In genomic region chr22:18060646-18061620, GRCh38 we compare ENCODE assay signal across 10 cellular contexts. TPM values are rescaled to one million over a fixed set of nuclear protein-coding genes. Genes with fewer than 3 reads are reported as not detected.
DNase-seq lines count a peak whose midpoint lies in the region; ATAC-seq, FAIRE-seq and TF ChIP-seq lines count a peak whose summit lies in the region.
"Had no signal": no experiment of that assay in that cellular context is flagged by ENCODE, and none has a peak within 500 bp of the region (broad histone marks: within the 10 kb centered on the region; RNA-seq: fewer than 3 reads in every experiment).

No MANE protein-coding gene starts in this region.

- 17 to 34% methylated on average over 10 to 13 of the region's 13 CpGs for WGBS in body of pancreas, 2 donors
- 14% methylated on average over 13 of the region's 13 CpGs for WGBS in HepG2 (ENCODE audit: low lambda C conversion rate)
- WGBS in thyroid gland, 2 donors, result 72 to 84% methylated on average over 13 of the region's 13 CpGs

- TF ChIP-seq POLR2A in body of pancreas (IDR thresholded peaks at IDR 0.05) (peak in 1 of 3 donors; percentile 29), HepG2 (IDR thresholded peaks at IDR 0.05; ENCODE audit: insufficient read depth in 1 of 2, low read depth in 2 of 2, low read length in 2 of 2) (peak; percentile 36 to 43; a peak in 2 of 4 replicates), thyroid gland (IDR thresholded peaks at IDR 0.05) (no peak)

- H3K4me3 ChIP-seq in body of pancreas, result no peak overlapping the region
- H3K4me3 ChIP-seq in HepG2 (replicated peaks in 1 of 3; ENCODE audit: insufficient read depth in 1 of 3, low read depth in 2 of 3, low read length in 3 of 3), result peak overlapping the region; percentile 11 to 56 (median 31); a peak in 3 of 6 replicates
- no peak overlapping the region for H3K4me3 ChIP-seq in tibial artery
- no peak overlapping the region for H3K4me3 ChIP-seq in thyroid gland (replicated peaks in 1 of 3)

- CTCF ChIA-PET in HepG2 (lab: Yijun Ruan, JAX; ENCODE audit: low intra/inter-chr PET ratio, low total read pairs), result no interaction called here

- ATAC-seq in body of pancreas (peak; percentile 84), HepG2 (peak; percentile 84), HG02840 (IDR thresholded peaks at IDR 0.05; ENCODE audit: low FRiP score, unreplicated experiment) (no peak), HG02642 (IDR thresholded peaks at IDR 0.05; ENCODE audit: poor library complexity, unreplicated experiment) (no peak)

- TSS peak; percentile 97 for BruUV-seq in HepG2 (replicated peaks; lab: Mats Ljungman, UMichigan)

- intact Hi-C loops in body of pancreas (cut with DNase I), result no loop called here
- intact Hi-C loops in HepG2 (cut with micrococcal nuclease; ENCODE audit: unreplicated experiment), result no loop called here
- intact Hi-C loops in tibial artery (cut with DNase I; ENCODE audit: low total_unique reads), result no loop called here
- intact Hi-C loops in thyroid gland (cut with DNase I), result no loop called here

- POLR2A ChIA-PET in HepG2 (lab: Yijun Ruan, JAX), result interaction anchor here (0.8 to 4.0 kb wide), 15 partner anchors 8 to 273 kb away, joined by 3 to 57 read pairs (median 5); partner anchors contain the start of gene PEX26

- TF ChIP-seq EP300 in HepG2 (IDR thresholded peaks at IDR 0.05; ENCODE audit: low read depth in 2 of 2, low read length in 2 of 2) (no peak; a peak in 1 of 4 replicates), HepG2 (CRISPR knock-in tag; IDR thresholded peaks at IDR 0.05; ENCODE audit: borderline replicate concordance) (no peak)

- no peaks in the 10 kb centered on the region for H4K20me1 ChIP-seq in HepG2 (ENCODE audit: insufficient read depth, low read length)

- H2AFZ ChIP-seq in HepG2 (ENCODE audit: low read length), result no peak overlapping the region

- peak overlapping the region; percentile 33 to 88 (median 79) for H3K27ac ChIP-seq in body of pancreas
- H3K27ac ChIP-seq in HepG2 (ENCODE audit: extremely low read length, insufficient read depth, low read length), result peak overlapping the region; percentile 73
- peak overlapping the region; percentile 33 to 43 for H3K27ac ChIP-seq in tibial artery
- H3K27ac ChIP-seq in thyroid gland, result no peak overlapping the region

- no peak for TF ChIP-seq RAD21 in HepG2 (CRISPR knock-in tag; IDR thresholded peaks at IDR 0.05)

- H3K27me3 ChIP-seq in body of pancreas (no peaks in the 10 kb centered on the region), HepG2 (ENCODE audit: control insufficient read depth in 1 of 2, insufficient read depth in 2 of 2, low read length in 2 of 2) (no peaks in the 10 kb centered on the region), tibial artery (no peaks in the 10 kb centered on the region), thyroid gland (no peaks in the 10 kb centered on the region)

- DNase-seq in HPDE6-E6E7 (ENCODE audit: extremely low spot score) (peak; percentile 79), body of pancreas (peak in 2 of 4 donors; percentile 23 to 37), HepG2 (ENCODE audit: low spot score) (peak; percentile 88), tibial artery (no peak), thyroid gland (no peak), NCI-H128 (lab: John Stamatoyannopoulos, UW; ENCODE audit: unreplicated experiment) (no peak)
- DNase-seq: NCI-H1417 treated with DMSO at 0.1 percent for 48 hours, Right ventricle myocardium superior had no signal

- peak overlapping the region; percentile 76 for H3K4me2 ChIP-seq in HepG2 (ENCODE audit: low read depth, low read length)

- H3K9me3 ChIP-seq in body of pancreas, result no peaks in the 10 kb centered on the region
- no peaks in the 10 kb centered on the region for H3K9me3 ChIP-seq in HepG2 (ENCODE audit: low read length)
- H3K9me3 ChIP-seq in tibial artery, result no peaks in the 10 kb centered on the region
- no peaks in the 10 kb centered on the region for H3K9me3 ChIP-seq in thyroid gland

- no peaks in the 10 kb centered on the region for H3K79me2 ChIP-seq in HepG2 (ENCODE audit: insufficient read depth, low read length)

- TF ChIP-seq CTCF in body of pancreas (IDR thresholded peaks at IDR 0.05) (no peak), HepG2 (CRISPR knock-in tag; IDR thresholded peaks at IDR 0.05) (no peak), tibial artery (IDR thresholded peaks at IDR 0.05) (no peak), thyroid gland (IDR thresholded peaks at IDR 0.05) (no peak)

- H3K4me1 ChIP-seq in body of pancreas (peaks cover 56% of the 10 kb centered on the region), HepG2 (ENCODE audit: insufficient read depth, low read length) (peaks cover 74% of the 10 kb centered on the region), tibial artery (peaks cover 0 to 53% (median 30%) of the 10 kb centered on the region in 4 donors), thyroid gland (peaks cover 0 to 26% of the 10 kb centered on the region in 2 donors)

- peak; percentile 75 for FAIRE-seq in HepG2 (lab: Jason Lieb, UNC)

- H3K9ac ChIP-seq in HepG2 (ENCODE audit: insufficient read depth, low read depth, low read length), result peak overlapping the region; percentile 62; the same call in 1 of the 2 replicates

- in situ Hi-C loops in HepG2 (cut with HindIII; ENCODE audit: extremely low pct_ligation_motif_present, low pct_unique_long_range_greater_than_20kb), result no loop called here

- H3K36me3 ChIP-seq in body of pancreas (replicated peaks in 1 of 2; ENCODE audit: insufficient read depth in 1 of 2, low read depth in 2 of 2), result no peaks in the 10 kb centered on the region
- no peaks in the 10 kb centered on the region for H3K36me3 ChIP-seq in HepG2 (replicated peaks in 1 of 2; ENCODE audit: control insufficient read depth in 1 of 2, insufficient read depth in 2 of 2, low read length in 2 of 2)
- no peaks in the 10 kb centered on the region for H3K36me3 ChIP-seq in tibial artery
- no peaks in the 10 kb centered on the region for H3K36me3 ChIP-seq in thyroid gland

RNA-seq across cellular contexts. Expression of gene PEX26, which starts 16.9 kb away (rescaled TPM):
- total RNA-seq in body of pancreas, result 10 to 100 TPM; 11.9 to 57.0 TPM
- 25.1 and 30.6 TPM in 2 replicates for total RNA-seq in HepG2 (2016; rRNA removed; fragmentation: Illumina TruSeq; extraction: Trizol)
- 3.6 and 6.1 TPM in 2 replicates for total RNA-seq in HepG2 (2016; cell fraction: cytosol; rRNA removed; fragmentation: Illumina TruSeq; extraction: Trizol; ENCODE audit: low read depth)
- total RNA-seq in HepG2 (2016; cell fraction: insoluble cytoplasmic fraction; rRNA removed; fragmentation: Illumina TruSeq; extraction: Trizol), result 26.6 and 27.5 TPM in 2 replicates
- total RNA-seq in HepG2 (2016; cell fraction: membrane; rRNA removed; fragmentation: Illumina TruSeq; extraction: Trizol), result 23.5 and 27.1 TPM in 2 replicates
- total RNA-seq in HepG2 (2016; cell fraction: nucleus; rRNA removed; fragmentation: Illumina TruSeq; extraction: Trizol), result 13.8 and 17.8 TPM in 2 replicates
- 10.6 and 15.4 TPM in 2 replicates for polyA plus RNA-seq in HepG2 (2011; rRNA removed)
- 12.4 and 12.5 TPM in 2 replicates for polyA plus RNA-seq in HepG2 (2011; cell fraction: cytosol; rRNA removed)
- polyA plus RNA-seq in HepG2 (2011; cell fraction: nucleus; rRNA removed), result 13.5 and 14.8 TPM in 2 replicates
- polyA plus RNA-seq in HepG2 (2012), result 13.4 and 14.4 TPM in 2 replicates
- polyA plus RNA-seq in HepG2 (2016; cell fraction: cytosol; fragmentation: Illumina TruSeq; extraction: Trizol; ENCODE audit: low read depth), result 4.6 and 6.3 TPM in 2 replicates
- 25.9 and 26.3 TPM in 2 replicates for polyA plus RNA-seq in HepG2 (2016; cell fraction: insoluble cytoplasmic fraction; fragmentation: Illumina TruSeq; extraction: Trizol; ENCODE audit: low read depth)
- 15.8 and 17.3 TPM in 2 replicates for polyA plus RNA-seq in HepG2 (2016; cell fraction: membrane; fragmentation: Illumina TruSeq; extraction: Trizol; ENCODE audit: low read depth)
- polyA plus RNA-seq in HepG2 (2016; cell fraction: nucleus; fragmentation: Illumina TruSeq; extraction: Trizol; ENCODE audit: insufficient read depth, low read depth), result 17.9 and 18.6 TPM in 2 replicates
- 35.9 and 42.8 TPM in 2 replicates for polyA minus RNA-seq in HepG2 (2011; rRNA and poly(A)+ RNA removed; ENCODE audit: low replicate concordance)
- 9.6 and 11.4 TPM in 2 replicates for polyA minus RNA-seq in HepG2 (2011; cell fraction: cytosol; rRNA and poly(A)+ RNA removed)
- polyA minus RNA-seq in HepG2 (2011; cell fraction: nucleus; rRNA and poly(A)+ RNA removed), result 11.6 and 14.2 TPM in 2 replicates
- total RNA-seq in thyroid gland, result 10 to 100 TPM; 29.4 to 49.6 (median 39.4) TPM

RNA-seq across cellular contexts. Expression of gene MICAL3, which starts 36.6 kb away (rescaled TPM):
- total RNA-seq in body of pancreas, result 10 to 100 TPM; 33.6 to 34.0 TPM
- total RNA-seq in HepG2 (2016; rRNA removed; fragmentation: Illumina TruSeq; extraction: Trizol), result 9.5 and 12.5 TPM in 2 replicates
- total RNA-seq in HepG2 (2016; cell fraction: cytosol; rRNA removed; fragmentation: Illumina TruSeq; extraction: Trizol; ENCODE audit: low read depth), result 2.6 and 2.9 TPM in 2 replicates
- total RNA-seq in HepG2 (2016; cell fraction: insoluble cytoplasmic fraction; rRNA removed; fragmentation: Illumina TruSeq; extraction: Trizol), result 8.6 and 11.9 TPM in 2 replicates
- total RNA-seq in HepG2 (2016; cell fraction: membrane; rRNA removed; fragmentation: Illumina TruSeq; extraction: Trizol), result 4.2 and 6.1 TPM in 2 replicates
- total RNA-seq in HepG2 (2016; cell fraction: nucleus; rRNA removed; fragmentation: Illumina TruSeq; extraction: Trizol), result 31.3 and 35.0 TPM in 2 replicates
- 5.3 and 5.6 TPM in 2 replicates for polyA plus RNA-seq in HepG2 (2011; rRNA removed)
- polyA plus RNA-seq in HepG2 (2011; cell fraction: cytosol; rRNA removed), result 2.5 and 3.1 TPM in 2 replicates
- 32.9 and 43.0 TPM in 2 replicates for polyA plus RNA-seq in HepG2 (2011; cell fraction: nucleus; rRNA removed)
- 9.2 and 10.8 TPM in 2 replicates for polyA plus RNA-seq in HepG2 (2012)
- 0.59 and 1.1 TPM in 2 replicates for polyA plus RNA-seq in HepG2 (2016; cell fraction: cytosol; fragmentation: Illumina TruSeq; extraction: Trizol; ENCODE audit: low read depth)
- polyA plus RNA-seq in HepG2 (2016; cell fraction: insoluble cytoplasmic fraction; fragmentation: Illumina TruSeq; extraction: Trizol; ENCODE audit: low read depth), result 3.5 and 3.6 TPM in 2 replicates
- 0.53 and 1.1 TPM in 2 replicates for polyA plus RNA-seq in HepG2 (2016; cell fraction: membrane; fragmentation: Illumina TruSeq; extraction: Trizol; ENCODE audit: low read depth)
- 34.4 and 36.4 TPM in 2 replicates for polyA plus RNA-seq in HepG2 (2016; cell fraction: nucleus; fragmentation: Illumina TruSeq; extraction: Trizol; ENCODE audit: insufficient read depth, low read depth)
- 12.7 and 28.5 TPM in 2 replicates for polyA minus RNA-seq in HepG2 (2011; rRNA and poly(A)+ RNA removed; ENCODE audit: low replicate concordance)
- polyA minus RNA-seq in HepG2 (2011; cell fraction: cytosol; rRNA and poly(A)+ RNA removed), result 3.7 and 4.4 TPM in 2 replicates
- polyA minus RNA-seq in HepG2 (2011; cell fraction: nucleus; rRNA and poly(A)+ RNA removed), result 28.5 and 33.0 TPM in 2 replicates
- total RNA-seq in thyroid gland, result 10 to 100 TPM; 31.8 to 53.8 (median 43.6) TPM

RNA-seq across cellular contexts. Expression of gene TUBA8, which starts 49.7 kb away (rescaled TPM):
- total RNA-seq in body of pancreas (1 to 10 TPM; 5.2 to 8.6 TPM), HepG2 (2016; rRNA removed; fragmentation: Illumina TruSeq; extraction: Trizol) (0.17 and 0.35 TPM in 2 replicates), thyroid gland (10 to 100 TPM in 2 of 4 donors, 1 to 10 TPM in 2; 3.2 to 18.4 (median 12.5) TPM)
- 0.62 and 0.91 TPM in 2 replicates for total RNA-seq in HepG2 (2016; cell fraction: cytosol; rRNA removed; fragmentation: Illumina TruSeq; extraction: Trizol; ENCODE audit: low read depth)
- total RNA-seq in HepG2 (2016; cell fraction: insoluble cytoplasmic fraction; rRNA removed; fragmentation: Illumina TruSeq; extraction: Trizol), result 0.09 and 0.39 TPM in 2 replicates
- 0.62 and 0.79 TPM in 2 replicates for total RNA-seq in HepG2 (2016; cell fraction: membrane; rRNA removed; fragmentation: Illumina TruSeq; extraction: Trizol)
- 0.34 and 0.53 TPM in 2 replicates for total RNA-seq in HepG2 (2016; cell fraction: nucleus; rRNA removed; fragmentation: Illumina TruSeq; extraction: Trizol)
- 0.69 and 0.80 TPM in 2 replicates for polyA plus RNA-seq in HepG2 (2011; rRNA removed)
- 0.56 and 0.67 TPM in 2 replicates for polyA plus RNA-seq in HepG2 (2011; cell fraction: cytosol; rRNA removed)
- 1.7 and 1.8 TPM in 2 replicates for polyA plus RNA-seq in HepG2 (2011; cell fraction: nucleus; rRNA removed)
- 0.86 and 1.1 TPM in 2 replicates for polyA plus RNA-seq in HepG2 (2012)
- polyA plus RNA-seq in HepG2 (2016; cell fraction: cytosol; fragmentation: Illumina TruSeq; extraction: Trizol; ENCODE audit: low read depth), result 0.73 and 0.76 TPM in 2 replicates
- 0.26 and 0.31 TPM in 2 replicates for polyA plus RNA-seq in HepG2 (2016; cell fraction: insoluble cytoplasmic fraction; fragmentation: Illumina TruSeq; extraction: Trizol; ENCODE audit: low read depth)
- 0.96 and 1.0 TPM in 2 replicates for polyA plus RNA-seq in HepG2 (2016; cell fraction: membrane; fragmentation: Illumina TruSeq; extraction: Trizol; ENCODE audit: low read depth)
- polyA plus RNA-seq in HepG2 (2016; cell fraction: nucleus; fragmentation: Illumina TruSeq; extraction: Trizol; ENCODE audit: insufficient read depth, low read depth), result 0.85 and 1.3 TPM in 2 replicates
- polyA minus RNA-seq in HepG2 (2011; rRNA and poly(A)+ RNA removed; ENCODE audit: low replicate concordance), result 0.52 and 4.5 TPM in 2 replicates
- polyA minus RNA-seq in HepG2 (2011; cell fraction: cytosol; rRNA and poly(A)+ RNA removed), result not detected in 2 replicates
- polyA minus RNA-seq in HepG2 (2011; cell fraction: nucleus; rRNA and poly(A)+ RNA removed), result 0.50 and 0.90 TPM in 2 replicates

Comparison
In these comparisons a context has a peak if more than half of its experiments do, and no peak if none do; other contexts are left out.
1. DNase-seq: peak in HPDE6-E6E7 (single experiment) and HepG2 (single experiment); none in tibial artery (0 of 2), thyroid gland (0 of 2) and NCI-H128 (single experiment).
2. ATAC-seq: peak in body of pancreas (single experiment) and HepG2 (single experiment); none in HG02840 (single experiment) and HG02642 (single experiment).
3. H3K27ac ChIP-seq: peak in body of pancreas (4 of 4), HepG2 (single experiment) and tibial artery (2 of 2); none in thyroid gland (0 of 3).
4. H3K4me3 ChIP-seq: peak in HepG2 (3 of 3); none in body of pancreas (0 of 2), tibial artery (0 of 2) and thyroid gland (0 of 3).
5. POLR2A ChIP-seq: peak in HepG2 (2 of 2); none in thyroid gland (0 of 2).